Comparison of ENCODE assay signal across 20 cellular contexts in the genomic region with DNA sequence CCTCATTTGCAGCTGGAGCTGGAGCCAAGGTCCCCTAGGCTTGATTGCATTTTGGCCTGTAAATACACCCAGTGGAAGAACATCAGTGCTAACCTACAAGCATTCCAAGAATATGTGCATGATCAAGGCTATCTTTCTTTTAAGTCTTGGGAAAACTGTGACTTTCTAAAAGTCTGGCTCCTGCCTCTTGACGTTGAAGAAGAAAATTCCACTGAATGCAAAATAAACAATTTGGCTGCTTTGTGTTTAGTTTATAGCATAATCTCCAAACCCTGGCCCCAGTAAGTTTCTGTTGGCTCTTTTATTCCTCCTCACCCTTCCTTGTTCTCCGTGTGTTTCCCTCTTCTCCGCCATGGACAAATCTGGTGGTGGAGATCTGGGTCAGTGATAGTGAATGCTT.
"Had no signal": no experiment of that assay in that cellular context is flagged by ENCODE, and none has a peak within 500 bp of the region (broad histone marks: within the 10 kb centered on the region; RNA-seq: fewer than 3 reads in every experiment).

No MANE protein-coding gene starts in this region.

- H3K27me3 ChIP-seq: gastrocnemius medialis had no signal

- H3K9me3 ChIP-seq: gastrocnemius medialis had no signal

- ATAC-seq: activated CD8-positive, alpha-beta T cell treated with anti-CD3 and anti-CD28 coated beads for 36 hours; activated T-helper 17 cell treated with anti-CD3 and anti-CD28 coated beads, Interleukin-2, amount 50 U/mL, for 72 hours; effector memory CD8-positive, alpha-beta T cell; gastrocnemius medialis; SK-N-SH treated with all-trans-retinoic acid at 6 μM for 48 hours; T-cell had no signal

- H3K36me3 ChIP-seq: gastrocnemius medialis had no signal

- H3K27me3 Mint-ChIP-seq: activated B cell treated with CpG ODN at 0.5 μM for 24 hours; activated naive CD8-positive, alpha-beta T cell treated with anti-CD3 and anti-CD28 coated beads, Interleukin-2, amount 10 ng/mL, durations not matched to agents 7 days and 5 days; activated T-helper 17 cell treated with anti-CD3 and anti-CD28 coated beads, Interleukin-2, amount 50 U/mL, for 72 hours; effector memory CD8-positive, alpha-beta T cell; T-cell had no signal

- H3K4me3 Mint-ChIP-seq: activated B cell treated with CpG ODN at 0.5 μM for 24 hours; activated CD8-positive, alpha-beta T cell treated with anti-CD3 and anti-CD28 coated beads for 36 hours; activated naive CD8-positive, alpha-beta T cell treated with anti-CD3 and anti-CD28 coated beads, Interleukin-2, amount 10 ng/mL, durations not matched to agents 7 days and 5 days; activated T-helper 17 cell treated with anti-CD3 and anti-CD28 coated beads, Interleukin-2, amount 50 U/mL, for 72 hours; effector memory CD8-positive, alpha-beta T cell; mesothelial cell of epicardium; nephron progenitor cell; stimulated activated naive CD8-positive, alpha-beta T cell treated with anti-CD3 and anti-CD28 coated beads, Interleukin-15, Interleukin-2, amounts not matched to agents 100 ng/mL and 50 ng/mL, for 24 hours; T-cell had no signal

- H3K27ac Mint-ChIP-seq: activated B cell treated with CpG ODN at 0.5 μM for 24 hours; activated CD8-positive, alpha-beta T cell treated with anti-CD3 and anti-CD28 coated beads for 36 hours; activated naive CD8-positive, alpha-beta T cell treated with anti-CD3 and anti-CD28 coated beads, Interleukin-2, amount 10 ng/mL, durations not matched to agents 7 days and 5 days; activated T-helper 17 cell treated with anti-CD3 and anti-CD28 coated beads, Interleukin-2, amount 50 U/mL, for 72 hours; effector memory CD8-positive, alpha-beta T cell; mesothelial cell of epicardium; nephron progenitor cell; stimulated activated naive CD8-positive, alpha-beta T cell treated with anti-CD3 and anti-CD28 coated beads, Interleukin-15, Interleukin-2, amounts not matched to agents 100 ng/mL and 50 ng/mL, for 24 hours; T-cell had no signal

- H3K4me1 Mint-ChIP-seq: activated B cell treated with CpG ODN at 0.5 μM for 24 hours; activated naive CD8-positive, alpha-beta T cell treated with anti-CD3 and anti-CD28 coated beads, Interleukin-2, amount 10 ng/mL, durations not matched to agents 7 days and 5 days; activated T-helper 17 cell treated with anti-CD3 and anti-CD28 coated beads, Interleukin-2, amount 50 U/mL, for 72 hours; T-cell had no signal

- H3K27ac ChIP-seq: gastrocnemius medialis had no signal

- H3K9me3 Mint-ChIP-seq: activated B cell treated with CpG ODN at 0.5 μM for 24 hours; activated CD8-positive, alpha-beta T cell treated with anti-CD3 and anti-CD28 coated beads for 36 hours; activated T-helper 17 cell treated with anti-CD3 and anti-CD28 coated beads, Interleukin-2, amount 50 U/mL, for 72 hours had no signal

- H3K4me3 ChIP-seq: gastrocnemius medialis, lung had no signal

- DNase-seq: activated B cell treated with CpG ODN at 0.5 μM for 24 hours; activated CD4-positive, alpha-beta T cell treated with anti-CD3 and anti-CD28 coated beads for 4 hours; activated CD8-positive, alpha-beta T cell treated with anti-CD3 and anti-CD28 coated beads for 36 hours; activated naive CD4-positive, alpha-beta T cell; activated naive CD8-positive, alpha-beta T cell treated with anti-CD3 and anti-CD28 coated beads, Interleukin-2, amount 10 ng/mL, durations not matched to agents 7 days and 5 days; activated T-cell treated with anti-CD3 and anti-CD28 coated beads, Interleukin-2, amount 50 U/mL, for 1 hour; dermis blood vessel endothelial cell; effector memory CD8-positive, alpha-beta T cell; gastrocnemius medialis; head of caudate nucleus; nephron progenitor cell; occipital lobe; T-cell; T-helper 9 cell; trophoblast cell had no signal

- H3K36me3 Mint-ChIP-seq: activated naive CD8-positive, alpha-beta T cell treated with anti-CD3 and anti-CD28 coated beads, Interleukin-2, amount 10 ng/mL, durations not matched to agents 7 days and 5 days; mesothelial cell of epicardium; T-cell had no signal

- H3K4me1 ChIP-seq: gastrocnemius medialis had no signal
